16 cellular contexts compared by ENCODE assay signal in the genomic region with DNA sequence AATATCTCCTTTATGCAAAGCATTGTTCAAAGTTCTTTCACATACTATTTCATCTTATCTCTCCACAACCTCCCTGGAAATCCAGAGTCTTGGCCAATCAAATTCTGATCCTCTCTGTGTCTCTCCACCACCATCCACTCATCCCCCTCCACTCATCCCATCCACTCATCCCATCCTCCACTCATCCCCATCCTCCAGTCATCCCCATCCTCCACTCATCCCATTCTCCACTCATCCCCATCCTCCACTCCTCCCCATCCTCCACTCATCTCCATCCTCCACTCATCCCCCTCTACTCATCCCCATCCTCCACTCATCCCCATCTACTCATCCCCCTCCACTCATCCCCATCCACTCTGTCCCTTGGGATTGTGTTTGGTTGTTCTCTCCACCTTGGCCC.
DNase-seq lines count a peak whose midpoint lies in the region; ATAC-seq, FAIRE-seq and TF ChIP-seq lines count a peak whose summit lies in the region.
"Had no signal": no experiment of that assay in that cellular context is flagged by ENCODE, and none has a peak within 500 bp of the region (broad histone marks: within the 10 kb centered on the region; RNA-seq: fewer than 3 reads in every experiment).

No MANE protein-coding gene starts in this region.

- dilution Hi-C loops in mammary epithelial cell (cut with HindIII; ENCODE audit: low sequenced_read_pairs) = no loop called here

- CTCF ChIA-PET in activated CD4-positive, alpha-beta T cell treated with anti-CD3 and anti-CD28 coated beads, Interleukin-2, amount 10 ng/mL, durations not matched to agents 7 days and 5 days (lab: Charles Lee) = no interaction called here
- CTCF ChIA-PET in mammary epithelial cell (lab: Charles Lee; ENCODE audit: low non-redundant PET) = no interaction called here

- no peak for DNase-seq in activated CD4-positive, alpha-beta T cell treated with anti-CD3 and anti-CD28 coated beads, Interleukin-2, amount 10 ng/mL, durations not matched to agents 7 days and 5 days
- no peak for DNase-seq in activated CD4-positive, alpha-beta T cell treated with anti-CD3 and anti-CD28 coated beads for 48 hours
- no peak for DNase-seq in HTR-8/SVneo (ENCODE audit: insufficient read length, low spot score)
- no peak for DNase-seq in central memory CD8-positive, alpha-beta T cell (ENCODE audit: low spot score in 2 of 2)
- no peak for DNase-seq in mesothelial cell of epicardium (ENCODE audit: low spot score in 2 of 2, unreplicated experiment in 2 of 2)
- no peak for DNase-seq in mammary epithelial cell
- no peak for DNase-seq in Peyer's patch
- DNase-seq: H7; hippocampal formation; left colon; NCI-H1092 treated with DMSO at 0.1 percent for 48 hours; NCI-H2227 treated with DMSO at 0.1 percent for 48 hours; stimulated activated CD4-positive, alpha-beta T cell treated with anti-CD3 and anti-CD28 coated beads, Interleukin-1b, Interleukin-23, amount 100 ng/mL, for 48 hours had no signal

- H3K4me1 ChIP-seq in mammary epithelial cell (ENCODE audit: insufficient read depth, low read length) = no peaks in the 10 kb centered on the region
- peaks cover 0 to 7% (median 0%) of the 10 kb centered on the region in 4 donors for H3K4me1 ChIP-seq in Peyer's patch

- ATAC-seq in central memory CD8-positive, alpha-beta T cell (replicated peaks; ENCODE audit: extremely low read depth, poor library complexity, severe bottlenecking) = no peak
- peak; percentile 55 for ATAC-seq in stimulated activated memory B cell treated with anti-CD40 and anti-IgM and Interleukin-4, amounts not matched to agents 10 μg/mL and 1 μg/mL and 100 μg/mL, for 72 hours
- ATAC-seq: left colon had no signal

- peaks cover 77% of the 10 kb centered on the region for H3K36me3 Mint-ChIP-seq in activated CD4-positive, alpha-beta T cell treated with anti-CD3 and anti-CD28 coated beads, Interleukin-2, amount 10 ng/mL, durations not matched to agents 7 days and 5 days (ENCODE audit: low read depth)
- peaks cover 4% of the 10 kb centered on the region for H3K36me3 Mint-ChIP-seq in central memory CD8-positive, alpha-beta T cell (ENCODE audit: insufficient read depth)
- peaks cover 73% of the 10 kb centered on the region for H3K36me3 Mint-ChIP-seq in stimulated activated memory B cell treated with anti-CD40 and anti-IgM and Interleukin-4, amounts not matched to agents 10 μg/mL and 1 μg/mL and 100 μg/mL, for 72 hours
- peaks cover 3% of the 10 kb centered on the region for H3K36me3 Mint-ChIP-seq in mesothelial cell of epicardium

- peaks cover 91% of the 10 kb centered on the region for H3K4me1 Mint-ChIP-seq in activated CD4-positive, alpha-beta T cell treated with anti-CD3 and anti-CD28 coated beads, Interleukin-2, amount 10 ng/mL, durations not matched to agents 7 days and 5 days
- peaks cover 76% of the 10 kb centered on the region for H3K4me1 Mint-ChIP-seq in central memory CD8-positive, alpha-beta T cell
- H3K4me1 Mint-ChIP-seq in stimulated activated memory B cell treated with anti-CD40 and anti-IgM and Interleukin-4, amounts not matched to agents 10 μg/mL and 1 μg/mL and 100 μg/mL, for 72 hours = peaks cover 86% of the 10 kb centered on the region
- no peaks in the 10 kb centered on the region for H3K4me1 Mint-ChIP-seq in mesothelial cell of epicardium

- H2AFZ ChIP-seq in mammary epithelial cell (ENCODE audit: low read depth, low read length) = no peak overlapping the region

- POLR2A ChIA-PET in activated CD4-positive, alpha-beta T cell treated with anti-CD3 and anti-CD28 coated beads, Interleukin-2, amount 10 ng/mL, durations not matched to agents 7 days and 5 days (lab: Charles Lee) = no interaction called here

- H3K4me3 ChIP-seq in mammary epithelial cell (replicated peaks in 1 of 3; ENCODE audit: insufficient read depth in 1 of 3, low read depth in 2 of 3, low read length in 3 of 3) (no peak overlapping the region), Peyer's patch (no peak overlapping the region)
- H3K4me3 ChIP-seq: SJSA1 had no signal

- peak overlapping the region; percentile 66 for H3K4me3 Mint-ChIP-seq in activated CD4-positive, alpha-beta T cell treated with anti-CD3 and anti-CD28 coated beads, Interleukin-2, amount 10 ng/mL, durations not matched to agents 7 days and 5 days
- peak overlapping the region; percentile 2 for H3K4me3 Mint-ChIP-seq in central memory CD8-positive, alpha-beta T cell
- no peak overlapping the region for H3K4me3 Mint-ChIP-seq in stimulated activated memory B cell treated with anti-CD40 and anti-IgM and Interleukin-4, amounts not matched to agents 10 μg/mL and 1 μg/mL and 100 μg/mL, for 72 hours
- no peak overlapping the region for H3K4me3 Mint-ChIP-seq in mesothelial cell of epicardium
- H3K4me3 Mint-ChIP-seq: dendritic cell treated with granulocyte-macrophage colony-stimulating factor and Interleukin-4, amounts not matched to agents 40 ng/mL and 50 ng/mL, for 4 days had no signal

- BruUV-seq in mammary epithelial cell (replicated peaks; lab: Mats Ljungman, UMichigan) = no TSS peak

- H3K27ac ChIP-seq in mammary epithelial cell (ENCODE audit: insufficient read depth, low read depth, low read length) (no peak overlapping the region), Peyer's patch (no peak overlapping the region)

- TF ChIP-seq POLR2A in Peyer's patch (IDR thresholded peaks at IDR 0.05) = no peak

- intact Hi-C loops in mammary epithelial cell (cut with micrococcal nuclease) = no loop called here

- H3K36me3 ChIP-seq in mammary epithelial cell (ENCODE audit: insufficient read depth, low read length) (no peaks in the 10 kb centered on the region), Peyer's patch (no peaks in the 10 kb centered on the region)
- H3K36me3 ChIP-seq: SJSA1 had no signal

- H3K4me2 ChIP-seq in mammary epithelial cell (ENCODE audit: insufficient read depth, low read depth, low read length) = no peak overlapping the region

- no peaks in the 10 kb centered on the region for H4K20me1 ChIP-seq in mammary epithelial cell (ENCODE audit: insufficient read depth, low read length)

- TF ChIP-seq CTCF in mesothelial cell of epicardium (IDR thresholded peaks at IDR 0.05; ENCODE audit: unreplicated experiment) = no peak
- TF ChIP-seq CTCF in mammary epithelial cell (conservative IDR thresholded peaks at IDR 0.05 in 1 of 2, IDR thresholded peaks at IDR 0.05 in 1 of 2; ENCODE audit: extremely low read depth in 1 of 2, insufficient read depth in 1 of 2, low read depth in 1 of 2, low read length in 2 of 2) = no peak
- TF ChIP-seq CTCF in Peyer's patch (IDR thresholded peaks at IDR 0.05) = no peak

- peaks cover 12% of the 10 kb centered on the region for H3K9me3 Mint-ChIP-seq in activated CD4-positive, alpha-beta T cell treated with anti-CD3 and anti-CD28 coated beads, Interleukin-2, amount 10 ng/mL, durations not matched to agents 7 days and 5 days
- peaks cover 7% of the 10 kb centered on the region for H3K9me3 Mint-ChIP-seq in central memory CD8-positive, alpha-beta T cell
- H3K9me3 Mint-ChIP-seq in stimulated activated memory B cell treated with anti-CD40 and anti-IgM and Interleukin-4, amounts not matched to agents 10 μg/mL and 1 μg/mL and 100 μg/mL, for 72 hours = peaks cover 10% of the 10 kb centered on the region
- peaks cover 16% of the 10 kb centered on the region for H3K9me3 Mint-ChIP-seq in mesothelial cell of epicardium

- peak overlapping the region; percentile 94 for H3K27ac Mint-ChIP-seq in activated CD4-positive, alpha-beta T cell treated with anti-CD3 and anti-CD28 coated beads, Interleukin-2, amount 10 ng/mL, durations not matched to agents 7 days and 5 days
- peak overlapping the region; percentile 87 for H3K27ac Mint-ChIP-seq in central memory CD8-positive, alpha-beta T cell (ENCODE audit: low read depth)
- peak overlapping the region; percentile 71 for H3K27ac Mint-ChIP-seq in stimulated activated memory B cell treated with anti-CD40 and anti-IgM and Interleukin-4, amounts not matched to agents 10 μg/mL and 1 μg/mL and 100 μg/mL, for 72 hours
- H3K27ac Mint-ChIP-seq in mesothelial cell of epicardium = no peak overlapping the region
- H3K27ac Mint-ChIP-seq: dendritic cell treated with granulocyte-macrophage colony-stimulating factor and Interleukin-4, amounts not matched to agents 40 ng/mL and 50 ng/mL, for 4 days had no signal

- peak; percentile 46 for FAIRE-seq in HTR-8/SVneo (lab: Jason Lieb, UNC)

- no peaks in the 10 kb centered on the region for H3K79me2 ChIP-seq in mammary epithelial cell (ENCODE audit: insufficient read depth, low read length)

- in situ Hi-C loops in mammary epithelial cell (cut with MboI; ENCODE audit: low sequenced_read_pairs in 2 of 2) = no loop called here

- H3K9ac ChIP-seq in mammary epithelial cell (ENCODE audit: insufficient read depth, low read length) = no peak overlapping the region

- H3K27me3 ChIP-seq in mammary epithelial cell (ENCODE audit: insufficient read depth, low read length) (no peaks in the 10 kb centered on the region), Peyer's patch (no peaks in the 10 kb centered on the region)
- H3K27me3 ChIP-seq: SJSA1 had no signal

- H3K27me3 Mint-ChIP-seq in activated CD4-positive, alpha-beta T cell treated with anti-CD3 and anti-CD28 coated beads, Interleukin-2, amount 10 ng/mL, durations not matched to agents 7 days and 5 days = no peaks in the 10 kb centered on the region
- H3K27me3 Mint-ChIP-seq in central memory CD8-positive, alpha-beta T cell = no peaks in the 10 kb centered on the region
- H3K27me3 Mint-ChIP-seq in stimulated activated memory B cell treated with anti-CD40 and anti-IgM and Interleukin-4, amounts not matched to agents 10 μg/mL and 1 μg/mL and 100 μg/mL, for 72 hours = no peaks in the 10 kb centered on the region
- H3K27me3 Mint-ChIP-seq in mesothelial cell of epicardium (ENCODE audit: low read depth) = no peaks in the 10 kb centered on the region
- H3K27me3 Mint-ChIP-seq: dendritic cell treated with granulocyte-macrophage colony-stimulating factor and Interleukin-4, amounts not matched to agents 40 ng/mL and 50 ng/mL, for 4 days had no signal

- no peaks in the 10 kb centered on the region for H3K9me3 ChIP-seq in mammary epithelial cell (replicated peaks; ENCODE audit: insufficient read depth, low read length)
- no peaks in the 10 kb centered on the region for H3K9me3 ChIP-seq in Peyer's patch
- H3K9me3 ChIP-seq: SJSA1 had no signal

Comparison
In these comparisons a context has a peak if more than half of its experiments do, and no peak if none do; other contexts are left out.
1. H3K4me3 Mint-ChIP-seq: peak in activated CD4-positive, alpha-beta T cell treated with anti-CD3 and anti-CD28 coated beads, Interleukin-2, amount 10 ng/mL, durations not matched to agents 7 days and 5 days (single experiment) and central memory CD8-positive, alpha-beta T cell (single experiment); none in stimulated activated memory B cell treated with anti-CD40 and anti-IgM and Interleukin-4, amounts not matched to agents 10 μg/mL and 1 μg/mL and 100 μg/mL, for 72 hours (single experiment) and mesothelial cell of epicardium (single experiment).